10 cellular contexts compared by ENCODE assay signal in the genomic region with DNA sequence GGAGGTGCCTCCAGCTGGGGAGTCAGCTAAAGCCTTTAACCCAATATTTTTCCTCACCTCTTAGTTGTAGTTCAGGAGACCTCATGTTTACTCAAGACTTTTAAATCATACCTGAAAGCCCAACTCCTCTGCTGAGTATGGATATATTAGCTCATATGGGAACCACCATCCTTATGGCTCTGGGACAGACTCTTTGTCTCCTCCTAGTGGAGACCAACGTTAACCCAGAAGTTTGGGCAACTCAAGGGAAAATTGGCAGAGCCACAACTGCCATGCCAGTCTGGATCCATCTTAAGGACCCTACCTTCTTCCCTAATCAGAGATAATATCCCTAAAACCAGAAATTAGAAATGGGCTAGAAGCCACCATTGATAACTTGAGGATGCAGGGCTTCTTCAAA.
A peak's percentile ranks its signal among the peaks of the same experiment; 100 is the strongest.
DNase-seq lines count a peak whose midpoint lies in the region; ATAC-seq, FAIRE-seq and TF ChIP-seq lines count a peak whose summit lies in the region.
"Had no signal": no experiment of that assay in that cellular context is flagged by ENCODE, and none has a peak within 500 bp of the region (broad histone marks: within the 10 kb centered on the region; RNA-seq: fewer than 3 reads in every experiment).

No MANE protein-coding gene starts in this region.

- H3K27ac ChIP-seq in DOHH2 (ENCODE audit: low read depth, low read length): no peak overlapping the region
- no peak overlapping the region for H3K27ac ChIP-seq in Panc1 (ENCODE audit: low read length)
- no peak overlapping the region for H3K27ac ChIP-seq in keratinocyte (ENCODE audit: control insufficient read depth, insufficient read depth, low read length)

- 0 out of 2 replicates have a peak, but pooled peaks cover 5% of the 10 kb centered on the region for H3K4me1 ChIP-seq in DOHH2 (ENCODE audit: control insufficient read depth, low read length)
- H3K4me1 ChIP-seq in Panc1 (ENCODE audit: control insufficient read depth, insufficient read depth, low read length): no peaks in the 10 kb centered on the region
- H3K4me1 ChIP-seq in keratinocyte (ENCODE audit: control insufficient read depth, extremely low read depth, insufficient read depth, low read length): no peaks in the 10 kb centered on the region

- no peaks in the 10 kb centered on the region for H3K79me2 ChIP-seq in DOHH2 (ENCODE audit: control insufficient read depth, low read length)
- no peaks in the 10 kb centered on the region for H3K79me2 ChIP-seq in keratinocyte (ENCODE audit: control insufficient read depth, insufficient read depth, low read length)

- TF ChIP-seq CTCF in DOHH2 (IDR thresholded peaks at IDR 0.05; ENCODE audit: low read depth, low read length, poor library complexity, severe bottlenecking): peak; percentile 70
- peak; percentile 38 for TF ChIP-seq CTCF in Panc1 (IDR thresholded peaks at IDR 0.05)
- TF ChIP-seq CTCF in keratinocyte (optimal IDR thresholded peaks at IDR 0.05 in 1 of 3, IDR thresholded peaks at IDR 0.05 in 1 of 3, conservative IDR thresholded peaks at IDR 0.05 in 1 of 3; ENCODE audit: extremely low read depth in 1 of 3, insufficient read depth in 2 of 3, low read length in 3 of 3): peak; percentile 18 to 28 (median 20)

- H3K4me2 ChIP-seq in DOHH2 (ENCODE audit: low read length): no peak overlapping the region
- no peak overlapping the region for H3K4me2 ChIP-seq in keratinocyte (ENCODE audit: control insufficient read depth, extremely low read depth, insufficient read depth, low read depth, low read length)

- no peaks in the 10 kb centered on the region for H3K9me2 ChIP-seq in DOHH2 (replicated peaks; ENCODE audit: control insufficient read depth, low read length)

- POLR2A ChIA-PET in Panc1 (lab: Charles Lee): no interaction called here

- no peaks in the 10 kb centered on the region for H3K36me3 ChIP-seq in DOHH2 (ENCODE audit: control insufficient read depth, low read length)
- no peaks in the 10 kb centered on the region for H3K36me3 ChIP-seq in Panc1 (ENCODE audit: control insufficient read depth, insufficient read depth, low read length)
- H3K36me3 ChIP-seq in keratinocyte (ENCODE audit: control insufficient read depth in 2 of 2, extremely low read depth in 1 of 2, insufficient read depth in 2 of 2, low read length in 2 of 2): no peaks in the 10 kb centered on the region
- H3K36me3 ChIP-seq: HAP-1 had no signal

- H3K9me3 ChIP-seq in DOHH2 (ENCODE audit: control insufficient read depth, insufficient read depth, low read length): peaks cover 16% of the 10 kb centered on the region; the same call in 1 of the 2 replicates
- peaks cover 18% of the 10 kb centered on the region for H3K9me3 ChIP-seq in Panc1 (ENCODE audit: control insufficient read depth, insufficient read depth, low read depth, low read length)
- H3K9me3 ChIP-seq in keratinocyte (ENCODE audit: control insufficient read depth, low read depth, low read length): no peaks in the 10 kb centered on the region
- H3K9me3 ChIP-seq: HAP-1 had no signal

- DNase-seq in Panc1 (ENCODE audit: low read depth, low spot score) (no peak), keratinocyte (ENCODE audit: low read depth, low spot score) (no peak), HK-2 (ENCODE audit: unreplicated experiment) (no peak), amygdala (lab: John Stamatoyannopoulos, UW) (no peak)
- no peak for DNase-seq in activated CD4-positive, CD25-positive, alpha-beta regulatory T cell treated with anti-CD3 and anti-CD28 coated beads, Interleukin-2, amount 50 U/mL, for 72 hours
- DNase-seq: effector memory CD8-positive, alpha-beta T cell; NCI-H226 had no signal

- no peaks in the 10 kb centered on the region for H3F3A ChIP-seq in DOHH2 (ENCODE audit: control insufficient read depth, insufficient read depth)

- H4K20me1 ChIP-seq in DOHH2 (ENCODE audit: control insufficient read depth, insufficient read depth, low read depth, low read length) (no peaks in the 10 kb centered on the region), keratinocyte (ENCODE audit: control insufficient read depth, extremely low read depth, insufficient read depth, low read length) (no peaks in the 10 kb centered on the region)

- intact Hi-C loops in Panc1 (cut with micrococcal nuclease; ENCODE audit: unreplicated experiment): no loop called here

- CTCF ChIA-PET in Panc1 (lab: Charles Lee): interaction anchor here (0.6 kb wide), 1 partner anchor 14 kb away, joined by 4 read pairs; no protein-coding TSS in a partner anchor

- no peaks in the 10 kb centered on the region for H3K27me3 ChIP-seq in DOHH2 (ENCODE audit: control insufficient read depth, low read length)
- no peaks in the 10 kb centered on the region for H3K27me3 ChIP-seq in Panc1 (ENCODE audit: control insufficient read depth, insufficient read depth, low read length)
- no peaks in the 10 kb centered on the region for H3K27me3 ChIP-seq in keratinocyte (ENCODE audit: control insufficient read depth, extremely low read depth, insufficient read depth, low read length)

- H3K9me1 ChIP-seq in keratinocyte (ENCODE audit: control insufficient read depth, extremely low read depth, insufficient read depth, low read length): no peaks in the 10 kb centered on the region

- ATAC-seq in GM18867 (IDR thresholded peaks at IDR 0.05; ENCODE audit: unreplicated experiment): peak; percentile 56
- no peak for ATAC-seq in Panc1
- ATAC-seq: effector memory CD8-positive, alpha-beta T cell had no signal

- in situ Hi-C loops in Panc1 (cut with HindIII; ENCODE audit: low pct_unique_long_range_greater_than_20kb, low sequenced_read_pairs): no loop called here

- no TSS peak for BruUV-seq in Panc1 (replicated peaks; lab: Mats Ljungman, UMichigan)

- no peak overlapping the region for H3K4me3 ChIP-seq in DOHH2 (ENCODE audit: low read length)
- H3K4me3 ChIP-seq in Panc1 (ENCODE audit: low read depth in 2 of 2, low read length in 2 of 2): no peak overlapping the region
- no peak overlapping the region for H3K4me3 ChIP-seq in keratinocyte (ENCODE audit: control insufficient read depth in 2 of 3, extremely low read depth in 1 of 3, insufficient read depth in 2 of 3, low read depth in 1 of 3, low read length in 3 of 3)
- H3K4me3 ChIP-seq: HAP-1 had no signal

- no peak for FAIRE-seq in keratinocyte (lab: Jason Lieb, UNC)

- dilution Hi-C loops in keratinocyte (cut with MboI; ENCODE audit: extremely low pct_ligation_motif_present, low sequenced_read_pairs): no loop called here

- H3K9ac ChIP-seq in keratinocyte (ENCODE audit: control insufficient read depth, extremely low read depth, insufficient read depth, low read length): no peak overlapping the region

- no peak overlapping the region for H2AFZ ChIP-seq in keratinocyte (ENCODE audit: control insufficient read depth, low read length)

Comparison
In these comparisons a context has a peak if more than half of its experiments do, and no peak if none do; other contexts are left out.
1. CTCF ChIP-seq: peak in every context shown above with its lines; median percentile 70 in DOHH2; 38 in Panc1; 20 in keratinocyte.